17 cellular contexts compared by ENCODE assay signal in the genomic region with DNA sequence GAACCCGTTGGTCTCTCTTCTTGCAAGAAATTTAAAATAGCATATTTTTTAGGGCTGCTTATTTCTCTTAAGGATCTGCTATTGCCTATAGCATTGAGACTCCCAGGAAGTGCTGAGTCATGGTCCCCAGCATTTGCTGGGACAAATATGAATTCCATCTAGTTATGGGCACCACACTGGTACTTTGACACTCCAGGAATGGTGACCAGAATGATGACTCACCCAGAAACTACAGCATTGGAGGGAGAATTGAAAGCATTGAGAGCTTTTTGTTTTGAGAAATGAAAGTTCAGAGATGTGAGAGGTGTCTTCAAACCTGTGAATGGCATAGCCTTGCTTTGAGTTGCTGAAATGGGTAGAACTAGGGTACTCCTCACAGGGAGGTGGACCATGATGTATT.
DNase-seq lines count a peak whose midpoint lies in the region; ATAC-seq, FAIRE-seq and TF ChIP-seq lines count a peak whose summit lies in the region.
"Had no signal": no experiment of that assay in that cellular context is flagged by ENCODE, and none has a peak within 500 bp of the region (broad histone marks: within the 10 kb centered on the region; RNA-seq: fewer than 3 reads in every experiment).

No MANE protein-coding gene starts in this region.

- H3K27ac ChIP-seq in osteoblast (ENCODE audit: low read depth, low read length) = no peak overlapping the region

- no peak overlapping the region for H3K4me3 Mint-ChIP-seq in activated CD4-positive, alpha-beta T cell treated with anti-CD3 and anti-CD28 coated beads for 36 hours
- H3K4me3 Mint-ChIP-seq: CD4-positive, CD25-positive, alpha-beta regulatory T cell; natural killer cell treated with Interleukin-12 subunit alpha and Interleukin-12 subunit beta and Interleukin-15 and Interleukin-18, amount 100 ng/mL, for 72 hours had no signal

- no peak overlapping the region for H3K27ac Mint-ChIP-seq in activated CD4-positive, alpha-beta T cell treated with anti-CD3 and anti-CD28 coated beads for 36 hours
- H3K27ac Mint-ChIP-seq: CD4-positive, CD25-positive, alpha-beta regulatory T cell; natural killer cell treated with Interleukin-12 subunit alpha and Interleukin-12 subunit beta and Interleukin-15 and Interleukin-18, amount 100 ng/mL, for 72 hours had no signal

- H3K9me3 Mint-ChIP-seq in activated CD4-positive, alpha-beta T cell treated with anti-CD3 and anti-CD28 coated beads for 36 hours (ENCODE audit: low read depth) = no peaks in the 10 kb centered on the region

- no peaks in the 10 kb centered on the region for H3K36me3 Mint-ChIP-seq in activated CD4-positive, alpha-beta T cell treated with anti-CD3 and anti-CD28 coated beads for 36 hours (ENCODE audit: low read depth)
- H3K36me3 Mint-ChIP-seq: CD4-positive, CD25-positive, alpha-beta regulatory T cell; natural killer cell treated with Interleukin-12 subunit alpha and Interleukin-12 subunit beta and Interleukin-15 and Interleukin-18, amount 100 ng/mL, for 72 hours had no signal

- FAIRE-seq in bronchial epithelial cell (lab: Jason Lieb, UNC) = no peak
- FAIRE-seq: GM18507 had no signal

- CTCF ChIA-PET in activated CD4-positive, alpha-beta T cell treated with anti-CD3 and anti-CD28 coated beads for 36 hours (lab: Charles Lee) = interaction anchor here (0.7 kb wide), 1 partner anchor 498 kb away, joined by 5 read pairs; no protein-coding TSS in a partner anchor

- H3K9me3 ChIP-seq in osteoblast (ENCODE audit: low read depth, low read length) = no peaks in the 10 kb centered on the region

- H3K4me1 Mint-ChIP-seq in activated CD4-positive, alpha-beta T cell treated with anti-CD3 and anti-CD28 coated beads for 36 hours = no peaks in the 10 kb centered on the region
- H3K4me1 Mint-ChIP-seq: CD4-positive, CD25-positive, alpha-beta regulatory T cell had no signal

- H3K4me1 ChIP-seq in osteoblast (ENCODE audit: insufficient read depth, low read length) = peaks cover 21% of the 10 kb centered on the region

- H3K27me3 Mint-ChIP-seq in activated CD4-positive, alpha-beta T cell treated with anti-CD3 and anti-CD28 coated beads for 36 hours = no peaks in the 10 kb centered on the region
- H3K27me3 Mint-ChIP-seq: CD4-positive, CD25-positive, alpha-beta regulatory T cell; natural killer cell treated with Interleukin-12 subunit alpha and Interleukin-12 subunit beta and Interleukin-15 and Interleukin-18, amount 100 ng/mL, for 72 hours had no signal

- H3K36me3 ChIP-seq in bronchial epithelial cell (ENCODE audit: control insufficient read depth, insufficient read depth, low read length) (no peaks in the 10 kb centered on the region), osteoblast (ENCODE audit: insufficient read depth, low read length) (no peaks in the 10 kb centered on the region)

- peak; percentile 79 for DNase-seq in EL
- DNase-seq in LoVo (ENCODE audit: low spot score) = peak; percentile 42
- DNase-seq in bronchial epithelial cell (ENCODE audit: low read depth) = peak; percentile 25
- no peak for DNase-seq in osteoblast (ENCODE audit: insufficient read length, low spot score, missing footprints)
- DNase-seq in activated CD4-positive, alpha-beta T cell treated with anti-CD3 and anti-CD28 coated beads for 36 hours = no peak
- DNase-seq in Right ventricle myocardium superior = no peak
- DNase-seq in CD1c-positive myeloid dendritic cell (ENCODE audit: extremely low spot score) = no peak
- DNase-seq: CD4-positive, CD25-positive, alpha-beta regulatory T cell; GDM1; HCEC 1CT; NCI-H1105; NCI-H226; T-helper 1 cell had no signal

- intact Hi-C loops in activated CD4-positive, alpha-beta T cell treated with anti-CD3 and anti-CD28 coated beads for 36 hours (cut with DNase I, micrococcal nuclease) = no loop called here
- intact Hi-C loops in Right ventricle myocardium superior (cut with DNase I) = no loop called here

- no peaks in the 10 kb centered on the region for H4K20me1 ChIP-seq in osteoblast (ENCODE audit: insufficient read depth, low read length)

- no peaks in the 10 kb centered on the region for H3K27me3 ChIP-seq in bronchial epithelial cell (ENCODE audit: control insufficient read depth, insufficient read depth, low read length)
- H3K27me3 ChIP-seq in osteoblast (ENCODE audit: insufficient read depth, low read length) = no peaks in the 10 kb centered on the region

- POLR2A ChIA-PET in activated CD4-positive, alpha-beta T cell treated with anti-CD3 and anti-CD28 coated beads for 36 hours (lab: Charles Lee) = no interaction called here

- ATAC-seq in activated CD4-positive, alpha-beta T cell treated with anti-CD3 and anti-CD28 coated beads for 36 hours = no peak
- no peak for ATAC-seq in Right ventricle myocardium superior (ENCODE audit: poor library complexity)
- no peak for ATAC-seq in HG03378 (IDR thresholded peaks at IDR 0.05; ENCODE audit: unreplicated experiment)
- ATAC-seq: activated CD4-positive, CD25-positive, alpha-beta regulatory T cell treated with anti-CD3 and anti-CD28 coated beads, Interleukin-2, amount 50 U/mL, for 24 hours; natural killer cell treated with Interleukin-12 subunit alpha and Interleukin-12 subunit beta and Interleukin-15 and Interleukin-18, amount 100 ng/mL, for 72 hours had no signal

- no peak overlapping the region for H3K4me3 ChIP-seq in bronchial epithelial cell (ENCODE audit: low read depth, low read length)
- no peak overlapping the region for H3K4me3 ChIP-seq in osteoblast (ENCODE audit: insufficient read depth, low read length)

- H2AFZ ChIP-seq in osteoblast (ENCODE audit: low read length) = no peak overlapping the region

- peak overlapping the region; percentile 25 for H3K4me2 ChIP-seq in osteoblast (ENCODE audit: insufficient read depth, low read length)

- no peaks in the 10 kb centered on the region for H3K79me2 ChIP-seq in osteoblast (ENCODE audit: insufficient read depth, low read length)

- TF ChIP-seq CTCF in bronchial epithelial cell (IDR thresholded peaks at IDR 0.05; ENCODE audit: insufficient read depth, low read length, severe bottlenecking) (no peak), osteoblast (IDR thresholded peaks at IDR 0.05; ENCODE audit: extremely low read depth, low read depth, low read length) (no peak)

Comparison
In these comparisons a context has a peak if more than half of its experiments do, and no peak if none do; other contexts are left out.
1. DNase-seq: peak in EL (single experiment), LoVo (single experiment) and bronchial epithelial cell (single experiment); none in osteoblast (single experiment), activated CD4-positive, alpha-beta T cell treated with anti-CD3 and anti-CD28 coated beads for 36 hours (single experiment), Right ventricle myocardium superior (single experiment) and CD1c-positive myeloid dendritic cell (single experiment).